Comparison of ENCODE assay signal across 1 cellular context in genomic region chr22:26587991-26588613, GRCh38.
TF ChIP-seq lines count a peak whose summit lies in the region.

No MANE protein-coding gene starts in this region.

TF ChIP-seq in K562, 482 proteins besides CTCF, POLR2A, EP300 and RAD21 (continues in another document):
- TF ChIP-seq NUFIP1 (IDR thresholded peaks at IDR 0.05; ENCODE audit: partially characterized antibody), result no peak
- TF ChIP-seq RBM25 (IDR thresholded peaks at IDR 0.05; ENCODE audit: low read depth, low read length, severe bottlenecking), result peak; percentile 22
- TF ChIP-seq ADNP (tag; IDR thresholded peaks at IDR 0.05), result peak; percentile 23; the same call in 1 of the 2 replicates
- no peak for TF ChIP-seq ZNF277 (CRISPR knock-in tag; IDR thresholded peaks at IDR 0.05; ENCODE audit: borderline replicate concordance)
- no peak for TF ChIP-seq ZKSCAN3 (CRISPR knock-in tag; IDR thresholded peaks at IDR 0.05)
- no peak for TF ChIP-seq MLX (CRISPR knock-in tag; conservative IDR thresholded peaks at IDR 0.05)
- no peak for TF ChIP-seq REST (CRISPR knock-in tag; IDR thresholded peaks at IDR 0.05; ENCODE audit: low read depth)
- TF ChIP-seq TAF1 (IDR thresholded peaks at IDR 0.05; ENCODE audit: control insufficient read depth, extremely low read depth, insufficient read depth, low read length, severe bottlenecking), result no peak
- TF ChIP-seq JUND (IDR thresholded peaks at IDR 0.05; ENCODE audit: borderline replicate concordance, low read depth, low read length), result peak; percentile 11; the same call in 1 of the 2 replicates
- no peak; the same call in 2 of the 3 replicates for TF ChIP-seq JUND (tag; IDR thresholded peaks at IDR 0.05; ENCODE audit: borderline replicate concordance, low read depth, low read length)
- 0 out of 2 replicates have a peak, but pooled peaks have one; percentile 12 for TF ChIP-seq ATF3 (IDR thresholded peaks at IDR 0.05)
- TF ChIP-seq ATF3 (CRISPR knock-in tag; conservative IDR thresholded peaks at IDR 0.05), result no peak
- TF ChIP-seq TEAD1 (CRISPR knock-in tag; IDR thresholded peaks at IDR 0.05), result no peak
- no peak for TF ChIP-seq CREB5 (CRISPR knock-in tag; IDR thresholded peaks at IDR 0.05)
- no peak for TF ChIP-seq ZNF57 (CRISPR knock-in tag; IDR thresholded peaks at IDR 0.05)
- TF ChIP-seq ZNF551 (CRISPR knock-in tag; IDR thresholded peaks at IDR 0.05), result no peak
- no peak for TF ChIP-seq ZFP36 (IDR thresholded peaks at IDR 0.05; ENCODE audit: low read depth, low read length, partially characterized antibody)
- TF ChIP-seq DACH1 (IDR thresholded peaks at IDR 0.05; ENCODE audit: partially characterized antibody), result no peak
- TF ChIP-seq SNRNP70 (optimal IDR thresholded peaks at IDR 0.05; ENCODE audit: low read depth, low read length), result no peak
- TF ChIP-seq GMEB1 (CRISPR knock-in tag; IDR thresholded peaks at IDR 0.05), result no peak
- TF ChIP-seq PHTF2 (CRISPR knock-in tag; IDR thresholded peaks at IDR 0.05), result no peak
- TF ChIP-seq SMC3 (conservative IDR thresholded peaks at IDR 0.05; ENCODE audit: insufficient read depth, low read depth, low read length), result no peak
- TF ChIP-seq CUX1 (CRISPR knock-in tag; IDR thresholded peaks at IDR 0.05), result no peak
- TF ChIP-seq NONO (IDR thresholded peaks at IDR 0.05; ENCODE audit: low read depth in 2 of 2, low read length in 1 of 2), result no peak
- TF ChIP-seq FOXP1 (CRISPR knock-in tag; IDR thresholded peaks at IDR 0.05), result no peak
- no peak for TF ChIP-seq TCF3 (CRISPR knock-in tag; IDR thresholded peaks at IDR 0.05)
- peak; percentile 86 for TF ChIP-seq ZNF316 (IDR thresholded peaks at IDR 0.05)
- TF ChIP-seq ZNF3 (CRISPR knock-in tag; IDR thresholded peaks at IDR 0.05), result no peak
- no peak for TF ChIP-seq MLLT1 (IDR thresholded peaks at IDR 0.05)
- TF ChIP-seq ZNF785 (CRISPR knock-in tag; IDR thresholded peaks at IDR 0.05), result no peak
- TF ChIP-seq FOS (IDR thresholded peaks at IDR 0.05; ENCODE audit: extremely low read depth, insufficient read length), result no peak
- TF ChIP-seq SMARCB1 (IDR thresholded peaks at IDR 0.05; ENCODE audit: insufficient read length, low read depth), result no peak
- no peak; the same call in 1 of the 2 replicates for TF ChIP-seq TFAP4 (CRISPR knock-in tag; IDR thresholded peaks at IDR 0.05; ENCODE audit: borderline replicate concordance)
- TF ChIP-seq MIER1 (IDR thresholded peaks at IDR 0.05; ENCODE audit: low read depth), result 0 out of 2 replicates have a peak, but pooled peaks have one; percentile 29
- TF ChIP-seq HEY1 (CRISPR knock-in tag; IDR thresholded peaks at IDR 0.05; ENCODE audit: borderline replicate concordance), result no peak
- no peak for TF ChIP-seq ZNF282 (CRISPR knock-in tag; IDR thresholded peaks at IDR 0.05)
- no peak for TF ChIP-seq ZKSCAN1 (IDR thresholded peaks at IDR 0.05; ENCODE audit: low read depth, low read length)
- TF ChIP-seq ZNF12 (CRISPR knock-in tag; IDR thresholded peaks at IDR 0.05), result no peak
- no peak for TF ChIP-seq BDP1 (IDR thresholded peaks at IDR 0.05; ENCODE audit: insufficient read depth, insufficient read length)
- no peak for TF ChIP-seq ASH1L (IDR thresholded peaks at IDR 0.05; ENCODE audit: borderline replicate concordance, low read depth, partially characterized antibody)
- TF ChIP-seq ZNF444 (CRISPR knock-in tag; IDR thresholded peaks at IDR 0.05), result no peak
- TF ChIP-seq SMARCE1 (IDR thresholded peaks at IDR 0.05), result no peak
- TF ChIP-seq PYGO2 (tag; IDR thresholded peaks at IDR 0.05), result no peak
- TF ChIP-seq ZC3H4 (CRISPR knock-in tag; IDR thresholded peaks at IDR 0.05; ENCODE audit: borderline replicate concordance), result no peak
- no peak for TF ChIP-seq ATF6 (CRISPR knock-in tag; IDR thresholded peaks at IDR 0.05)
- TF ChIP-seq ZNF175 (CRISPR knock-in tag; IDR thresholded peaks at IDR 0.05; ENCODE audit: low read depth), result no peak
- no peak for TF ChIP-seq STAT5B (CRISPR knock-in tag; IDR thresholded peaks at IDR 0.05)
- no peak for TF ChIP-seq OTX1 (CRISPR knock-in tag; IDR thresholded peaks at IDR 0.05)
- TF ChIP-seq MAFG (tag; conservative IDR thresholded peaks at IDR 0.05), result peak; percentile 74
